ENCODE assay signal across 12 cellular contexts in genomic region chr10:119832956-119833355, GRCh38.
"Had no signal": no experiment of that assay in that cellular context is flagged by ENCODE, and none has a peak within 500 bp of the region (broad histone marks: within the 10 kb centered on the region; RNA-seq: fewer than 3 reads in every experiment).

No MANE protein-coding gene starts in this region.

- H3K27me3 ChIP-seq: brain microvascular endothelial cell, heart left ventricle, pancreas, SJCRH30, tibial artery had no signal

- H3K4me3 Mint-ChIP-seq: activated CD4-positive, alpha-beta memory T cell treated with anti-CD3 and anti-CD28 coated beads for 36 hours; activated naive CD4-positive, alpha-beta T cell treated with anti-CD3 and anti-CD28 coated beads, Interleukin-2, amount 50 U/mL, for 24 hours had no signal

- H3K4me1 ChIP-seq: heart left ventricle, left ventricle myocardium inferior, pancreas, SJCRH30, tibial artery had no signal

- DNase-seq: activated CD4-positive, alpha-beta memory T cell treated with anti-CD3 and anti-CD28 coated beads for 36 hours; activated CD4-positive, CD25-positive, alpha-beta regulatory T cell treated with anti-CD3 and anti-CD28 coated beads, Interleukin-2, amount 50 U/mL, for 72 hours; activated CD8-positive, alpha-beta memory T cell treated with anti-CD3 and anti-CD28 coated beads, Interleukin-2, amount 50 U/mL, for 48 hours; brain microvascular endothelial cell; heart left ventricle; left ventricle myocardium inferior; mesenchymal stem cell; pancreas; retina; SJCRH30; tibial artery had no signal

- H3K27ac Mint-ChIP-seq: activated CD4-positive, alpha-beta memory T cell treated with anti-CD3 and anti-CD28 coated beads for 36 hours had no signal

- H3K4me3 ChIP-seq: heart left ventricle, left ventricle myocardium inferior, pancreas, SJCRH30, tibial artery had no signal

- ATAC-seq: heart left ventricle had no signal

- H3K27me3 Mint-ChIP-seq: activated CD4-positive, alpha-beta memory T cell treated with anti-CD3 and anti-CD28 coated beads for 36 hours; activated naive CD4-positive, alpha-beta T cell treated with anti-CD3 and anti-CD28 coated beads, Interleukin-2, amount 50 U/mL, for 24 hours had no signal

- H3K9me3 Mint-ChIP-seq: activated naive CD4-positive, alpha-beta T cell treated with anti-CD3 and anti-CD28 coated beads, Interleukin-2, amount 50 U/mL, for 24 hours had no signal

- H3K9me3 ChIP-seq: heart left ventricle, left ventricle myocardium inferior, pancreas, SJCRH30, tibial artery had no signal
